10 cellular contexts compared by ENCODE assay signal in genomic region chr4:40525811-40526598, GRCh38.
DNase-seq lines count a peak whose midpoint lies in the region; ATAC-seq, FAIRE-seq and TF ChIP-seq lines count a peak whose summit lies in the region.
"Had no signal": no experiment of that assay in that cellular context is flagged by ENCODE, and none has a peak within 500 bp of the region (broad histone marks: within the 10 kb centered on the region; RNA-seq: fewer than 3 reads in every experiment).

No MANE protein-coding gene starts in this region.

- H3K4me3 Mint-ChIP-seq in dendritic cell treated with granulocyte-macrophage colony-stimulating factor and Interleukin-4, amounts not matched to agents 40 ng/mL and 50 ng/mL, for 4 days = no peak overlapping the region
- H3K4me3 Mint-ChIP-seq in natural killer cell treated with Interleukin-12 subunit alpha and Interleukin-12 subunit beta and Interleukin-15 and Interleukin-18, amount 100 ng/mL, for 72 hours = no peak overlapping the region
- no peak overlapping the region for H3K4me3 Mint-ChIP-seq in activated naive CD8-positive, alpha-beta T cell treated with anti-CD3 and anti-CD28 coated beads, Interleukin-2, amount 50 U/mL, for 24 hours
- H3K4me3 Mint-ChIP-seq: activated naive CD8-positive, alpha-beta T cell treated with anti-CD3 and anti-CD28 coated beads for 36 hours had no signal

- TF ChIP-seq CTCF in right lobe of liver (IDR thresholded peaks at IDR 0.05) (no peak), transverse colon (IDR thresholded peaks at IDR 0.05) (no peak), D721Med (IDR thresholded peaks at IDR 0.05; ENCODE audit: insufficient read depth, missing control alignments) (no peak)

- FAIRE-seq in D721Med (lab: Jason Lieb, UNC) = no peak

- H3K4me1 ChIP-seq in right lobe of liver (peaks cover 0 to 51% (median 11%) of the 10 kb centered on the region in 4 donors), transverse colon (peaks cover 0 to 17% (median 10%) of the 10 kb centered on the region in 4 donors)

- H3K36me3 ChIP-seq in right lobe of liver = no peaks in the 10 kb centered on the region
- no peaks in the 10 kb centered on the region for H3K36me3 ChIP-seq in transverse colon

- no peaks in the 10 kb centered on the region for H3K27me3 Mint-ChIP-seq in dendritic cell treated with granulocyte-macrophage colony-stimulating factor and Interleukin-4, amounts not matched to agents 40 ng/mL and 50 ng/mL, for 4 days
- peaks cover under 1 to 11% of the 10 kb centered on the region in 2 donors for H3K27me3 Mint-ChIP-seq in natural killer cell treated with Interleukin-12 subunit alpha and Interleukin-12 subunit beta and Interleukin-15 and Interleukin-18, amount 100 ng/mL, for 72 hours
- H3K27me3 Mint-ChIP-seq in activated naive CD8-positive, alpha-beta T cell treated with anti-CD3 and anti-CD28 coated beads, Interleukin-2, amount 50 U/mL, for 24 hours = no peaks in the 10 kb centered on the region
- H3K27me3 Mint-ChIP-seq: activated naive CD8-positive, alpha-beta T cell treated with anti-CD3 and anti-CD28 coated beads for 36 hours had no signal

- peak overlapping the region; percentile 18 for H3K27ac Mint-ChIP-seq in dendritic cell treated with granulocyte-macrophage colony-stimulating factor and Interleukin-4, amounts not matched to agents 40 ng/mL and 50 ng/mL, for 4 days
- no peak overlapping the region for H3K27ac Mint-ChIP-seq in natural killer cell treated with Interleukin-12 subunit alpha and Interleukin-12 subunit beta and Interleukin-15 and Interleukin-18, amount 100 ng/mL, for 72 hours
- H3K27ac Mint-ChIP-seq in activated naive CD8-positive, alpha-beta T cell treated with anti-CD3 and anti-CD28 coated beads, Interleukin-2, amount 50 U/mL, for 24 hours = no peak overlapping the region
- H3K27ac Mint-ChIP-seq: activated naive CD8-positive, alpha-beta T cell treated with anti-CD3 and anti-CD28 coated beads for 36 hours had no signal

- H3K27me3 ChIP-seq in right lobe of liver (no peaks in the 10 kb centered on the region), transverse colon (no peaks in the 10 kb centered on the region)

- H3K4me1 Mint-ChIP-seq in dendritic cell treated with granulocyte-macrophage colony-stimulating factor and Interleukin-4, amounts not matched to agents 40 ng/mL and 50 ng/mL, for 4 days (ENCODE audit: low read depth) = peaks cover 20% of the 10 kb centered on the region
- no peaks in the 10 kb centered on the region for H3K4me1 Mint-ChIP-seq in natural killer cell treated with Interleukin-12 subunit alpha and Interleukin-12 subunit beta and Interleukin-15 and Interleukin-18, amount 100 ng/mL, for 72 hours (ENCODE audit: low read depth in 2 of 2)
- H3K4me1 Mint-ChIP-seq in activated naive CD8-positive, alpha-beta T cell treated with anti-CD3 and anti-CD28 coated beads, Interleukin-2, amount 50 U/mL, for 24 hours = peaks cover under 1% of the 10 kb centered on the region
- H3K4me1 Mint-ChIP-seq: activated naive CD8-positive, alpha-beta T cell treated with anti-CD3 and anti-CD28 coated beads for 36 hours had no signal

- DNase-seq in right lobe of liver (peak in 1 of 3 donors; percentile 62), transverse colon (no peak), D721Med (ENCODE audit: insufficient read length, low spot score) (no peak)
- DNase-seq in natural killer cell treated with Interleukin-12 subunit alpha and Interleukin-12 subunit beta and Interleukin-15 and Interleukin-18, amount 100 ng/mL, for 72 hours (ENCODE audit: low spot score) = no peak
- DNase-seq in activated naive CD8-positive, alpha-beta T cell treated with anti-CD3 and anti-CD28 coated beads, Interleukin-2, amount 50 U/mL, for 24 hours = no peak
- DNase-seq: activated naive CD8-positive, alpha-beta T cell treated with anti-CD3 and anti-CD28 coated beads for 36 hours; NCI-H446 treated with DMSO at 0.1 percent for 48 hours had no signal

- ATAC-seq in right lobe of liver (peak; percentile 63 to 77 (median 70)), GM18861 (IDR thresholded peaks at IDR 0.05; ENCODE audit: unreplicated experiment) (no peak)
- no peak for ATAC-seq in natural killer cell treated with Interleukin-12 subunit alpha and Interleukin-12 subunit beta and Interleukin-15 and Interleukin-18, amount 100 ng/mL, for 72 hours
- ATAC-seq in activated naive CD8-positive, alpha-beta T cell treated with anti-CD3 and anti-CD28 coated beads, Interleukin-2, amount 50 U/mL, for 24 hours = no peak

- TF ChIP-seq EP300 in Ishikawa (IDR thresholded peaks at IDR 0.05; ENCODE audit: borderline replicate concordance) = no peak
- TF ChIP-seq EP300 in transverse colon (IDR thresholded peaks at IDR 0.05; ENCODE audit: low read depth) = no peak

- no peak overlapping the region for H3K4me3 ChIP-seq in right lobe of liver
- no peak overlapping the region for H3K4me3 ChIP-seq in transverse colon

- no peak for TF ChIP-seq POLR2A in right lobe of liver (IDR thresholded peaks at IDR 0.05)
- TF ChIP-seq POLR2A in transverse colon (IDR thresholded peaks at IDR 0.05) = no peak

- intact Hi-C loops in dendritic cell treated with granulocyte-macrophage colony-stimulating factor and Interleukin-4, amounts not matched to agents 40 ng/mL and 50 ng/mL, for 4 days (cut with micrococcal nuclease) = no loop called here
- intact Hi-C loops in right lobe of liver (cut with DNase I) (no loop called here), transverse colon (cut with DNase I; ENCODE audit: low total_unique reads) (no loop called here)

- WGBS in right lobe of liver (ENCODE audit: insufficient coverage, low coverage, low lambda C conversion rate, missing lambda C conversion rate) = 35% methylated on average over 8 of the region's 8 CpGs
- WGBS in transverse colon (ENCODE audit: low coverage in 1 of 2), 2 donors = 61 to 78% methylated on average over 8 of the region's 8 CpGs

- no peaks in the 10 kb centered on the region for H3K9me3 Mint-ChIP-seq in dendritic cell treated with granulocyte-macrophage colony-stimulating factor and Interleukin-4, amounts not matched to agents 40 ng/mL and 50 ng/mL, for 4 days
- no peaks in the 10 kb centered on the region for H3K9me3 Mint-ChIP-seq in natural killer cell treated with Interleukin-12 subunit alpha and Interleukin-12 subunit beta and Interleukin-15 and Interleukin-18, amount 100 ng/mL, for 72 hours
- H3K9me3 Mint-ChIP-seq in activated naive CD8-positive, alpha-beta T cell treated with anti-CD3 and anti-CD28 coated beads, Interleukin-2, amount 50 U/mL, for 24 hours = no peaks in the 10 kb centered on the region
- H3K9me3 Mint-ChIP-seq: activated naive CD8-positive, alpha-beta T cell treated with anti-CD3 and anti-CD28 coated beads for 36 hours had no signal

- in situ Hi-C loops in transverse colon (cut with MboI; ENCODE audit: low pct_ligation_motif_present in 1 of 4, low pct_unique_long_range_greater_than_20kb in 1 of 4, low sequenced_read_pairs in 3 of 4) = loop anchor here in 1 of 4 donors (25.0 kb wide), 1 partner anchor 186 kb away; no protein-coding TSS in a partner anchor

- peak overlapping the region; percentile 56 to 89 (median 88) for H3K27ac ChIP-seq in right lobe of liver
- peak overlapping the region; percentile 28 to 51 (median 43) for H3K27ac ChIP-seq in transverse colon

- H3K36me3 Mint-ChIP-seq in dendritic cell treated with granulocyte-macrophage colony-stimulating factor and Interleukin-4, amounts not matched to agents 40 ng/mL and 50 ng/mL, for 4 days (ENCODE audit: low read depth) = peaks cover 78% of the 10 kb centered on the region
- no peaks in the 10 kb centered on the region for H3K36me3 Mint-ChIP-seq in natural killer cell treated with Interleukin-12 subunit alpha and Interleukin-12 subunit beta and Interleukin-15 and Interleukin-18, amount 100 ng/mL, for 72 hours
- H3K36me3 Mint-ChIP-seq in activated naive CD8-positive, alpha-beta T cell treated with anti-CD3 and anti-CD28 coated beads, Interleukin-2, amount 50 U/mL, for 24 hours (ENCODE audit: low read depth) = no peaks in the 10 kb centered on the region
- H3K36me3 Mint-ChIP-seq: activated naive CD8-positive, alpha-beta T cell treated with anti-CD3 and anti-CD28 coated beads for 36 hours had no signal

- TF ChIP-seq RAD21 in Ishikawa (IDR thresholded peaks at IDR 0.05; ENCODE audit: low read depth) = no peak

- H3K9me3 ChIP-seq in right lobe of liver (no peaks in the 10 kb centered on the region), transverse colon (no peaks in the 10 kb centered on the region)

TF ChIP-seq in Ishikawa, 13 proteins besides CTCF, POLR2A, EP300 and RAD21 (continues in another document):
- TF ChIP-seq, protein P1, sequence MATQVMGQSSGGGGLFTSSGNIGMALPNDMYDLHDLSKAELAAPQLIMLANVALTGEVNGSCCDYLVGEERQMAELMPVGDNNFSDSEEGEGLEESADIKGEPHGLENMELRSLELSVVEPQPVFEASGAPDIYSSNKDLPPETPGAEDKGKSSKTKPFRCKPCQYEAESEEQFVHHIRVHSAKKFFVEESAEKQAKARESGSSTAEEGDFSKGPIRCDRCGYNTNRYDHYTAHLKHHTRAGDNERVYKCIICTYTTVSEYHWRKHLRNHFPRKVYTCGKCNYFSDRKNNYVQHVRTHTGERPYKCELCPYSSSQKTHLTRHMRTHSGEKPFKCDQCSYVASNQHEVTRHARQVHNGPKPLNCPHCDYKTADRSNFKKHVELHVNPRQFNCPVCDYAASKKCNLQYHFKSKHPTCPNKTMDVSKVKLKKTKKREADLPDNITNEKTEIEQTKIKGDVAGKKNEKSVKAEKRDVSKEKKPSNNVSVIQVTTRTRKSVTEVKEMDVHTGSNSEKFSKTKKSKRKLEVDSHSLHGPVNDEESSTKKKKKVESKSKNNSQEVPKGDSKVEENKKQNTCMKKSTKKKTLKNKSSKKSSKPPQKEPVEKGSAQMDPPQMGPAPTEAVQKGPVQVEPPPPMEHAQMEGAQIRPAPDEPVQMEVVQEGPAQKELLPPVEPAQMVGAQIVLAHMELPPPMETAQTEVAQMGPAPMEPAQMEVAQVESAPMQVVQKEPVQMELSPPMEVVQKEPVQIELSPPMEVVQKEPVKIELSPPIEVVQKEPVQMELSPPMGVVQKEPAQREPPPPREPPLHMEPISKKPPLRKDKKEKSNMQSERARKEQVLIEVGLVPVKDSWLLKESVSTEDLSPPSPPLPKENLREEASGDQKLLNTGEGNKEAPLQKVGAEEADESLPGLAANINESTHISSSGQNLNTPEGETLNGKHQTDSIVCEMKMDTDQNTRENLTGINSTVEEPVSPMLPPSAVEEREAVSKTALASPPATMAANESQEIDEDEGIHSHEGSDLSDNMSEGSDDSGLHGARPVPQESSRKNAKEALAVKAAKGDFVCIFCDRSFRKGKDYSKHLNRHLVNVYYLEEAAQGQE (IDR thresholded peaks at IDR 0.05; ENCODE audit: low read depth) = no peak
- no peak; the same call in 1 of the 2 replicates for TF ChIP-seq NFIC (IDR thresholded peaks at IDR 0.05)
- TF ChIP-seq, protein P2, sequence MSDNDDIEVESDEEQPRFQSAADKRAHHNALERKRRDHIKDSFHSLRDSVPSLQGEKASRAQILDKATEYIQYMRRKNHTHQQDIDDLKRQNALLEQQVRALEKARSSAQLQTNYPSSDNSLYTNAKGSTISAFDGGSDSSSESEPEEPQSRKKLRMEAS (IDR thresholded peaks at IDR 0.05) = no peak
- TF ChIP-seq FOXM1 (IDR thresholded peaks at IDR 0.05; ENCODE audit: borderline replicate concordance, low read depth) = no peak
- TF ChIP-seq ZBTB7A (IDR thresholded peaks at IDR 0.05; ENCODE audit: low read depth) = no peak
- TF ChIP-seq YY1 (IDR thresholded peaks at IDR 0.05; ENCODE audit: low read depth) = no peak
- no peak for TF ChIP-seq EGR1 (IDR thresholded peaks at IDR 0.05)

Comparison
In these comparisons a context has a peak if more than half of its experiments do, and no peak if none do; other contexts are left out.
1. ATAC-seq: peak in right lobe of liver (4 of 4); none in natural killer cell treated with Interleukin-12 subunit alpha and Interleukin-12 subunit beta and Interleukin-15 and Interleukin-18, amount 100 ng/mL, for 72 hours (0 of 2), GM18861 (single experiment) and activated naive CD8-positive, alpha-beta T cell treated with anti-CD3 and anti-CD28 coated beads, Interleukin-2, amount 50 U/mL, for 24 hours (single experiment).